ENCODE assay signal across 9 cellular contexts in genomic region chr1:160217466-160218165, GRCh38. TPM values are rescaled to one million over a fixed set of nuclear protein-coding genes. Genes with fewer than 3 reads are reported as not detected.
DNase-seq lines count a peak whose midpoint lies in the region; ATAC-seq and TF ChIP-seq lines count a peak whose summit lies in the region.
"Had no signal": no experiment of that assay in that cellular context is flagged by ENCODE, and none has a peak within 500 bp of the region (broad histone marks: within the 10 kb centered on the region; RNA-seq: fewer than 3 reads in every experiment).

No MANE protein-coding gene starts in this region.

- peak overlapping the region; percentile 15 for H3K27ac Mint-ChIP-seq in Caco-2 (ENCODE audit: unreplicated experiment)

- H3K4me3 Mint-ChIP-seq in Caco-2 (ENCODE audit: unreplicated experiment): no peak overlapping the region

- peaks cover 55% of the 10 kb centered on the region for H3K36me3 Mint-ChIP-seq in Caco-2 (ENCODE audit: insufficient read depth, unreplicated experiment)

- TF ChIP-seq CTCF in Caco-2 (IDR thresholded peaks at IDR 0.05; ENCODE audit: insufficient read depth in 1 of 2, low read depth in 1 of 2, low read length in 1 of 2, severe bottlenecking in 1 of 2, unreplicated experiment in 1 of 2): no peak
- no peak for TF ChIP-seq CTCF in VCaP (conservative IDR thresholded peaks at IDR 0.05)
- no peak for TF ChIP-seq CTCF in prostate gland (IDR thresholded peaks at IDR 0.05)

- H3K9me3 ChIP-seq in Caco-2 (no peaks in the 10 kb centered on the region), prostate gland (no peaks in the 10 kb centered on the region)

- intact Hi-C loops in Caco-2 (cut with micrococcal nuclease; ENCODE audit: unreplicated experiment): no loop called here
- intact Hi-C loops in prostate gland (cut with DNase I): no loop called here

- H3K27ac ChIP-seq in VCaP: peak overlapping the region; percentile 78
- H3K27ac ChIP-seq in prostate gland: peak overlapping the region; percentile 6 to 36

- BruUV-seq in Caco-2 (replicated peaks; lab: Mats Ljungman, UMichigan): no TSS peak

- H3K4me3 ChIP-seq in Caco-2 (ENCODE audit: low read depth, low read length): no peak overlapping the region
- H3K4me3 ChIP-seq in prostate gland: no peak overlapping the region

- no peaks in the 10 kb centered on the region for H3K27me3 ChIP-seq in Caco-2 (replicated peaks; ENCODE audit: control insufficient read depth, insufficient read depth, low read length)
- no peaks in the 10 kb centered on the region for H3K27me3 ChIP-seq in prostate gland (replicated peaks; ENCODE audit: insufficient read depth)

- 25% methylated on average over 11 of the region's 11 CpGs for WGBS in prostate gland

- TF ChIP-seq POLR2A in prostate gland (IDR thresholded peaks at IDR 0.05): no peak

- DNase-seq in Caco-2 (no peak), foreskin melanocyte (peak; percentile 78), prostate gland (ENCODE audit: low spot score) (no peak), NOMO-1 (lab: John Stamatoyannopoulos, UW; ENCODE audit: unreplicated experiment in 2 of 2) (no peak)
- DNase-seq in stimulated activated CD4-positive, alpha-beta T cell treated with anti-CD3 and anti-CD28 coated beads, Interleukin-2, amount 100 ng/mL, for 48 hours: no peak
- no peak for DNase-seq in activated effector memory CD4-positive, alpha-beta T cell treated with anti-CD3 and anti-CD28 coated beads, Interleukin-2, amount 50 U/mL, for 16 hours
- DNase-seq: NCI-H146 had no signal

- H3K4me1 Mint-ChIP-seq in Caco-2 (ENCODE audit: low read depth, unreplicated experiment): peaks cover 9% of the 10 kb centered on the region

- H3K36me3 ChIP-seq in Caco-2 (ENCODE audit: control insufficient read depth, insufficient read depth, low read length): peaks cover 3% of the 10 kb centered on the region; the same call in 1 of the 2 replicates
- H3K36me3 ChIP-seq in prostate gland: peaks cover 2 to 19% of the 10 kb centered on the region in 2 donors

- 0 out of 2 replicates have a peak, but pooled peaks cover 6% of the 10 kb centered on the region for H3K4me1 ChIP-seq in Caco-2
- no peaks in the 10 kb centered on the region for H3K4me1 ChIP-seq in prostate gland (replicated peaks)

- H3K27me3 Mint-ChIP-seq in Caco-2 (ENCODE audit: insufficient read depth, unreplicated experiment): no peaks in the 10 kb centered on the region

- no peaks in the 10 kb centered on the region for H3K9me3 Mint-ChIP-seq in Caco-2 (ENCODE audit: unreplicated experiment)

- CTCF ChIA-PET in Caco-2 (lab: Charles Lee): interaction anchor here (4.9 kb wide), 1 partner anchor 26 kb away, joined by 106 read pairs; the partner anchor contains the start of gene CASQ1

- no peak for ATAC-seq in GM18870 (IDR thresholded peaks at IDR 0.05; ENCODE audit: unreplicated experiment)

- POLR2A ChIA-PET in Caco-2 (lab: Charles Lee): no interaction called here

RNA-seq across cellular contexts. Expression of gene PEA15, which starts 12.4 kb away (rescaled TPM):
- 84.9 and 85.1 TPM in 2 replicates for total RNA-seq in Caco-2 (2022)
- total RNA-seq in prostate gland: 100 to 1,000 TPM in 1 of 2 donors, 10 to 100 TPM in 1; 50.4 to 184 TPM

RNA-seq across cellular contexts. Expression of gene CASQ1, which starts 27.2 kb away (rescaled TPM):
- total RNA-seq in Caco-2 (2022) (not detected in 2 replicates), prostate gland (1 to 10 TPM; 1.2 to 3.0 TPM)

RNA-seq across cellular contexts. Expression of gene DCAF8, which starts 44.7 kb away (rescaled TPM):
- 112 and 116 TPM in 2 replicates for total RNA-seq in Caco-2 (2022)
- total RNA-seq in prostate gland: 100 to 1,000 TPM; 133 to 172 TPM
